26 cellular contexts compared by ENCODE assay signal in the genomic region with DNA sequence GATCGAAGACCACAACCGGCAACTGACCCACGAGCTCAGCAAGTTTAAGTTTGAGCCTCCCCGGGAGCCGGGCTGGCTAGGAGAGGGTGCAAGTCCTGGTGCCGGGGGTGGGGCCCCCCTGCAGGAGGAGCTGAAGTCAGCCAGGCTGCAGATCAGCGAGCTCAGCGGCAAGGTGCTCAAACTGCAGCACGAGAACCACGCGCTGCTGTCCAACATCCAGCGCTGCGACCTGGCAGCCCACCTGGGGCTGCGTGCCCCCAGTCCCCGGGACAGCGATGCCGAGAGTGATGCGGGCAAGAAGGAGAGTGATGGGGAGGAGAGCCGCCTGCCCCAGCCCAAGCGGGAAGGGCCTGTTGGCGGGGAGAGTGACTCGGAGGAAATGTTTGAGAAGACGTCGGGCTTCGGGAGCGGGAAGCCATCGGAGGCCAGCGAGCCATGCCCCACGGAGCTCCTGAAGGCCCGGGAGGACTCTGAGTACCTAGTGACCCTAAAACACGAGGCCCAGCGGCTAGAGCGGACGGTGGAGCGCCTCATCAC.
"Had no signal": no experiment of that assay in that cellular context is flagged by ENCODE, and none has a peak within 500 bp of the region (broad histone marks: within the 10 kb centered on the region; RNA-seq: fewer than 3 reads in every experiment).

No MANE protein-coding gene starts in this region.

- H3K9me3 ChIP-seq: colonic mucosa, esophagus muscularis mucosa, left lung, ovary, psoas muscle, sigmoid colon, thoracic aorta, tibial nerve, upper lobe of left lung, uterus had no signal

- H3K4me1 ChIP-seq: colonic mucosa, left lung, uterus had no signal

- H3K27me3 ChIP-seq: colonic mucosa, esophagus muscularis mucosa, foreskin keratinocyte, left lung, neural progenitor cell, ovary, sigmoid colon, tibial nerve, upper lobe of left lung, uterus had no signal

- H3K4me1 Mint-ChIP-seq: stimulated activated effector memory CD8-positive, alpha-beta T cell treated with anti-CD3 and anti-CD28 coated beads, Interleukin-12 subunit alpha, Interleukin-12 subunit beta, amount 100 ng/mL, for 72 hours had no signal

- H3K4me3 ChIP-seq: colonic mucosa, esophagus muscularis mucosa, left lung, neural progenitor cell, ovary, psoas muscle, sigmoid colon, thoracic aorta, tibial nerve, upper lobe of left lung, uterus had no signal

- H3K9me3 Mint-ChIP-seq: dendritic cell treated with granulocyte-macrophage colony-stimulating factor and Interleukin-4, amounts not matched to agents 40 ng/mL and 50 ng/mL, for 4 days; endodermal cell; naive thymus-derived CD4-positive, alpha-beta T cell; nephron; neural progenitor cell; stimulated activated effector memory CD8-positive, alpha-beta T cell treated with anti-CD3 and anti-CD28 coated beads, Interleukin-12 subunit alpha, Interleukin-12 subunit beta, amount 100 ng/mL, for 72 hours had no signal

- DNase-seq: colonic mucosa; effector CD8-positive, alpha-beta T cell; endodermal cell; foreskin keratinocyte; left cardiac atrium; left lung; mesendoderm; midbrain; naive thymus-derived CD4-positive, alpha-beta T cell; nucleus accumbens; ovary; psoas muscle; right cardiac atrium; sigmoid colon; stimulated activated CD4-positive, alpha-beta T cell treated with anti-CD3 and anti-CD28 coated beads, Interleukin-2, amount 100 ng/mL, for 24 hours; stimulated activated CD4-positive, alpha-beta T cell treated with anti-CD3 and anti-CD28 coated beads, Interleukin-4, amount 100 ng/mL, for 24 hours; stimulated activated naive CD8-positive, alpha-beta T cell treated with anti-CD3 and anti-CD28 coated beads, Interleukin-15, Interleukin-2, amounts not matched to agents 100 U/mL and 50 U/mL, for 24 hours; uterus had no signal

- H3K27ac ChIP-seq: colonic mucosa, esophagus muscularis mucosa, foreskin keratinocyte, left lung, neural progenitor cell, ovary, psoas muscle, sigmoid colon, thoracic aorta, tibial nerve, upper lobe of left lung, uterus had no signal

- H3K36me3 Mint-ChIP-seq: naive thymus-derived CD4-positive, alpha-beta T cell; stimulated activated effector memory CD8-positive, alpha-beta T cell treated with anti-CD3 and anti-CD28 coated beads, Interleukin-12 subunit alpha, Interleukin-12 subunit beta, amount 100 ng/mL, for 72 hours had no signal

- H3K36me3 ChIP-seq: colonic mucosa, left lung, neural progenitor cell, ovary, thoracic aorta, upper lobe of left lung, uterus had no signal

- H3K4me3 Mint-ChIP-seq: dendritic cell treated with granulocyte-macrophage colony-stimulating factor and Interleukin-4, amounts not matched to agents 40 ng/mL and 50 ng/mL, for 4 days; endodermal cell; naive thymus-derived CD4-positive, alpha-beta T cell; nephron; neural progenitor cell; stimulated activated effector memory CD8-positive, alpha-beta T cell treated with anti-CD3 and anti-CD28 coated beads, Interleukin-12 subunit alpha, Interleukin-12 subunit beta, amount 100 ng/mL, for 72 hours had no signal

- ATAC-seq: foreskin keratinocyte; left lung; naive thymus-derived CD4-positive, alpha-beta T cell; psoas muscle; right cardiac atrium; stimulated activated effector memory CD8-positive, alpha-beta T cell treated with anti-CD3 and anti-CD28 coated beads, Interleukin-12 subunit alpha, Interleukin-12 subunit beta, amount 100 ng/mL, for 72 hours; stimulated activated naive CD8-positive, alpha-beta T cell treated with anti-CD3 and anti-CD28 coated beads, Interleukin-15, Interleukin-2, amounts not matched to agents 100 U/mL and 50 U/mL, for 24 hours had no signal

- H3K4me2 ChIP-seq: neural progenitor cell had no signal

- H3K27ac Mint-ChIP-seq: dendritic cell treated with granulocyte-macrophage colony-stimulating factor and Interleukin-4, amounts not matched to agents 40 ng/mL and 50 ng/mL, for 4 days; endodermal cell; naive thymus-derived CD4-positive, alpha-beta T cell; nephron; neural progenitor cell; stimulated activated effector memory CD8-positive, alpha-beta T cell treated with anti-CD3 and anti-CD28 coated beads, Interleukin-12 subunit alpha, Interleukin-12 subunit beta, amount 100 ng/mL, for 72 hours had no signal

- H3K9ac ChIP-seq: neural progenitor cell had no signal
